21 cellular contexts compared by ENCODE assay signal in the genomic region with DNA sequence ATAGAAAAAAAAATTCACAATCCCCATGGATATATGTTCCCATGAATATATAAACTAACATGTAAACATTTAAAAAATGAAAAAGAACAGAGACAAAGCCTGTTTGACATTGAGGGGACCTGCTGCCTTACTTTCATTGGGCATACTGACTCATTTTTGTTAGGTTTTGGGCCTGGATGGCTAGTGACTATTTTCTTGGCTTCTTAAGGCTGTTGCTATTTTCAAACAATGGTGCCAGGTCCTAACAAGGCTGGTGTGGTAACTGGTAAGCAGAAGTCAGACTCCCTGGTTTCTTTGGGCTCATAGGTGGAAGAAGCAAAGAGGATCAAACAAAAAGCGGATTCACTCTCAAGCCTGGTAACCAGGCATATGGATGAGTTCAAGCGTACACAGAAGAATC. TPM values are rescaled to one million over a fixed set of nuclear protein-coding genes. Genes with fewer than 3 reads are reported as not detected.
DNase-seq lines count a peak whose midpoint lies in the region; ATAC-seq and TF ChIP-seq lines count a peak whose summit lies in the region.
"Had no signal": no experiment of that assay in that cellular context is flagged by ENCODE, and none has a peak within 500 bp of the region (broad histone marks: within the 10 kb centered on the region; RNA-seq: fewer than 3 reads in every experiment).

No MANE protein-coding gene starts in this region.

- no peak overlapping the region for H3K18ac ChIP-seq in mesendoderm (ENCODE audit: low read length)

- no peak for ATAC-seq in right cardiac atrium
- ATAC-seq in activated CD8-positive, alpha-beta T cell treated with anti-CD3 and anti-CD28 coated beads, Interleukin-2, amount 10 ng/mL, durations not matched to agents 7 days and 5 days = no peak
- ATAC-seq: GM12878, HCT116, K562 had no signal

- H3K4ac ChIP-seq in mesendoderm (ENCODE audit: low read depth, low read length) = no peak overlapping the region

- H3K4me3 Mint-ChIP-seq in activated CD8-positive, alpha-beta T cell treated with anti-CD3 and anti-CD28 coated beads, Interleukin-2, amount 10 ng/mL, durations not matched to agents 7 days and 5 days = no peak overlapping the region
- H3K4me3 Mint-ChIP-seq: CD4-positive, alpha-beta T cell had no signal

- no peaks in the 10 kb centered on the region for H3K9me3 Mint-ChIP-seq in activated CD8-positive, alpha-beta T cell treated with anti-CD3 and anti-CD28 coated beads, Interleukin-2, amount 10 ng/mL, durations not matched to agents 7 days and 5 days (ENCODE audit: insufficient read depth)
- H3K9me3 Mint-ChIP-seq: CD4-positive, alpha-beta T cell had no signal

- CTCF ChIA-PET in activated CD8-positive, alpha-beta T cell treated with anti-CD3 and anti-CD28 coated beads, Interleukin-2, amount 10 ng/mL, durations not matched to agents 7 days and 5 days (lab: Charles Lee) = interaction anchor here (1.1 kb wide), 1 partner anchor 9 kb away, joined by 5 read pairs; no protein-coding TSS in a partner anchor

- DNase-seq in left ventricle myocardium inferior (no peak), right cardiac atrium (no peak), epithelial cell of prostate (ENCODE audit: low read depth, low spot score) (no peak), mesendoderm (no peak), tibial artery (no peak), OCI-M2 (lab: John Stamatoyannopoulos, UW; ENCODE audit: unreplicated experiment) (no peak), DMS79 (lab: John Stamatoyannopoulos, UW) (no peak)
- DNase-seq in activated CD8-positive, alpha-beta T cell treated with anti-CD3 and anti-CD28 coated beads, Interleukin-2, amount 10 ng/mL, durations not matched to agents 7 days and 5 days = no peak
- DNase-seq: CD4-positive, alpha-beta T cell; DMS153; GOT3; MV-4-11; NCI-H1417 treated with DMSO at 0.1 percent for 48 hours; NCI-H1930; NCI-H345; NCI-H524 treated with DMSO at 0.1 percent for 48 hours; SJCRH30 had no signal

- H3K27ac ChIP-seq in left ventricle myocardium inferior (replicated peaks) (peak overlapping the region; percentile 86), right cardiac atrium (ENCODE audit: low read length) (no peak overlapping the region), epithelial cell of prostate (peak overlapping the region; percentile 84), mesendoderm (ENCODE audit: low read depth, low read length) (no peak overlapping the region), tibial artery (peak overlapping the region; percentile 34 to 83)
- H3K27ac ChIP-seq: SJCRH30 had no signal

- 94% methylated on average over 2 of the region's 2 CpGs for WGBS in right cardiac atrium
- no CpG with 5 or more reads among the region's 2 CpGs for WGBS in mesendoderm (ENCODE audit: extremely low coverage, insufficient coverage, low lambda C conversion rate)

- H3K56ac ChIP-seq in mesendoderm (ENCODE audit: low read length) = peak overlapping the region; percentile 40

- no peak overlapping the region for H3K27ac Mint-ChIP-seq in activated CD8-positive, alpha-beta T cell treated with anti-CD3 and anti-CD28 coated beads, Interleukin-2, amount 10 ng/mL, durations not matched to agents 7 days and 5 days
- H3K27ac Mint-ChIP-seq: CD4-positive, alpha-beta T cell had no signal

- no peaks in the 10 kb centered on the region for H3K79me2 ChIP-seq in mesendoderm (ENCODE audit: control insufficient read depth, insufficient read depth, low read length)

- H2BK120ac ChIP-seq in mesendoderm (ENCODE audit: low read depth, low read length) = no peak overlapping the region

- H3K4me1 ChIP-seq in left ventricle myocardium inferior (peaks cover 30% of the 10 kb centered on the region), right cardiac atrium (ENCODE audit: control insufficient read depth, insufficient read depth, low read length) (peaks cover 4% of the 10 kb centered on the region), mesendoderm (ENCODE audit: control insufficient read depth, low read depth, low read length) (peaks cover 11% of the 10 kb centered on the region), tibial artery (peaks cover 0 to 44% (median 20%) of the 10 kb centered on the region in 4 donors)

- no peaks in the 10 kb centered on the region for H3K79me1 ChIP-seq in mesendoderm (ENCODE audit: low read length)

- no peak overlapping the region for H4K8ac ChIP-seq in mesendoderm (ENCODE audit: low read depth, low read length)

- H3K27me3 ChIP-seq in left ventricle myocardium inferior (ENCODE audit: low read depth) = no peaks in the 10 kb centered on the region
- H3K27me3 ChIP-seq in right cardiac atrium (ENCODE audit: control insufficient read depth, insufficient read depth) = no peaks in the 10 kb centered on the region
- no peaks in the 10 kb centered on the region for H3K27me3 ChIP-seq in mesendoderm (ENCODE audit: insufficient read depth, low read length, poor library complexity)
- no peaks in the 10 kb centered on the region for H3K27me3 ChIP-seq in tibial artery
- H3K27me3 ChIP-seq: SJCRH30 had no signal

- H3K36me3 Mint-ChIP-seq in activated CD8-positive, alpha-beta T cell treated with anti-CD3 and anti-CD28 coated beads, Interleukin-2, amount 10 ng/mL, durations not matched to agents 7 days and 5 days (ENCODE audit: low read depth) = no peaks in the 10 kb centered on the region

- H3K4me3 ChIP-seq in left ventricle myocardium inferior (no peak overlapping the region), right cardiac atrium (ENCODE audit: low read length) (no peak overlapping the region), mesendoderm (ENCODE audit: low read length) (no peak overlapping the region), tibial artery (no peak overlapping the region)
- H3K4me3 ChIP-seq: GM12878, K562, SJCRH30 had no signal

- no peaks in the 10 kb centered on the region for H3K4me1 Mint-ChIP-seq in activated CD8-positive, alpha-beta T cell treated with anti-CD3 and anti-CD28 coated beads, Interleukin-2, amount 10 ng/mL, durations not matched to agents 7 days and 5 days (ENCODE audit: low read depth)

- no peaks in the 10 kb centered on the region for H3K27me3 Mint-ChIP-seq in activated CD8-positive, alpha-beta T cell treated with anti-CD3 and anti-CD28 coated beads, Interleukin-2, amount 10 ng/mL, durations not matched to agents 7 days and 5 days (ENCODE audit: low read depth)
- H3K27me3 Mint-ChIP-seq: CD4-positive, alpha-beta T cell had no signal

- no peaks in the 10 kb centered on the region for H3K9me3 ChIP-seq in left ventricle myocardium inferior (replicated peaks)
- H3K9me3 ChIP-seq in right cardiac atrium (ENCODE audit: control insufficient read depth, low read length) = no peaks in the 10 kb centered on the region
- no peaks in the 10 kb centered on the region for H3K9me3 ChIP-seq in tibial artery
- H3K9me3 ChIP-seq: Caco-2, SJCRH30 had no signal

- H4K5ac ChIP-seq in mesendoderm (ENCODE audit: low read length) = no peak overlapping the region

- TF ChIP-seq CTCF in left ventricle myocardium inferior (IDR thresholded peaks at IDR 0.05; ENCODE audit: borderline replicate concordance) = no peak
- TF ChIP-seq CTCF in tibial artery (IDR thresholded peaks at IDR 0.05) = no peak

- no peak overlapping the region for H3K9ac ChIP-seq in mesendoderm (ENCODE audit: low read length)

- H3K36me3 ChIP-seq in left ventricle myocardium inferior (no peaks in the 10 kb centered on the region), mesendoderm (ENCODE audit: control insufficient read depth, insufficient read depth, low read length) (no peaks in the 10 kb centered on the region), tibial artery (no peaks in the 10 kb centered on the region)
- H3K36me3 ChIP-seq: SJCRH30 had no signal

- POLR2A ChIA-PET in activated CD8-positive, alpha-beta T cell treated with anti-CD3 and anti-CD28 coated beads, Interleukin-2, amount 10 ng/mL, durations not matched to agents 7 days and 5 days (lab: Charles Lee) = no interaction called here

- H3K4me2 ChIP-seq in mesendoderm (ENCODE audit: low read length) = no peak overlapping the region

- peak overlapping the region; percentile 47 for H2BK5ac ChIP-seq in mesendoderm (ENCODE audit: low read length)

- no peak overlapping the region for H2AK5ac ChIP-seq in mesendoderm (ENCODE audit: low read length)

- intact Hi-C loops in left ventricle myocardium inferior (cut with micrococcal nuclease) (no loop called here), right cardiac atrium (cut with DNase I) (no loop called here), tibial artery (cut with DNase I; ENCODE audit: low total_unique reads) (loop anchor here (10.0 kb wide), 1 partner anchor 88 kb away; no protein-coding TSS in a partner anchor)

- no peak overlapping the region for H3K23ac ChIP-seq in mesendoderm (ENCODE audit: low read length)

- no peak overlapping the region for H2BK15ac ChIP-seq in mesendoderm (replicated peaks; ENCODE audit: low read depth)

RNA-seq across cellular contexts. Expression of a gene that starts 51.0 kb away (rescaled TPM):
- total RNA-seq in left ventricle myocardium inferior (1.2 TPM), right cardiac atrium (1 to 10 TPM in 3 of 4 donors, under 1 TPM in 1; 0.99 to 3.0 (median 1.4) TPM)
- 0.70 TPM for polyA plus RNA-seq in right cardiac atrium
- 6.4 TPM for polyA plus RNA-seq in mesendoderm (2013, experiment 1 of 2)
- 6.9 TPM for polyA plus RNA-seq in mesendoderm (2013, experiment 2 of 2)
- total RNA-seq in activated CD8-positive, alpha-beta T cell treated with anti-CD3 and anti-CD28 coated beads, Interleukin-2, amount 10 ng/mL, durations not matched to agents 7 days and 5 days = not detected
- total RNA-seq: CD4-positive, alpha-beta T cell had no signal

Comparison
In these comparisons a context has a peak if more than half of its experiments do, and no peak if none do; other contexts are left out.
1. H3K27ac ChIP-seq: peak in left ventricle myocardium inferior (single experiment), epithelial cell of prostate (single experiment) and tibial artery (2 of 2); none in right cardiac atrium (single experiment) and mesendoderm (single experiment).